Comparison of ENCODE assay signal across 13 cellular contexts in genomic region chr6:44921787-44922186, GRCh38.
DNase-seq lines count a peak whose midpoint lies in the region; ATAC-seq and TF ChIP-seq lines count a peak whose summit lies in the region.
"Had no signal": no experiment of that assay in that cellular context is flagged by ENCODE, and none has a peak within 500 bp of the region (broad histone marks: within the 10 kb centered on the region; RNA-seq: fewer than 3 reads in every experiment).

No MANE protein-coding gene starts in this region.

- POLR2A ChIA-PET in MCF 10A (lab: Yijun Ruan, JAX): no interaction called here

- no peaks in the 10 kb centered on the region for H3K27me3 Mint-ChIP-seq in MCF 10A (ENCODE audit: insufficient read depth, unreplicated experiment)
- no peaks in the 10 kb centered on the region for H3K27me3 Mint-ChIP-seq in endothelial cell (ENCODE audit: unreplicated experiment)

- H3K27ac Mint-ChIP-seq in MCF 10A (ENCODE audit: low read depth, unreplicated experiment): no peak overlapping the region
- no peak overlapping the region for H3K27ac Mint-ChIP-seq in endothelial cell (ENCODE audit: unreplicated experiment)

- H3K9me3 ChIP-seq in breast epithelium (no peaks in the 10 kb centered on the region), cardiac muscle cell (ENCODE audit: low read depth) (no peaks in the 10 kb centered on the region), upper lobe of left lung (no peaks in the 10 kb centered on the region)

- TF ChIP-seq POLR2A in breast epithelium (IDR thresholded peaks at IDR 0.05): no peak
- no peak for TF ChIP-seq POLR2A in upper lobe of left lung (IDR thresholded peaks at IDR 0.05)

- ATAC-seq in upper lobe of left lung (ENCODE audit: low FRiP score in 2 of 2) (peak; percentile 26 to 74), HG02884 (IDR thresholded peaks at IDR 0.05; ENCODE audit: unreplicated experiment) (no peak), HG03354 (IDR thresholded peaks at IDR 0.05; ENCODE audit: poor library complexity, severe bottlenecking, unreplicated experiment) (no peak)

- H3K4me1 Mint-ChIP-seq in MCF 10A (ENCODE audit: insufficient read depth, unreplicated experiment) (peaks cover 8% of the 10 kb centered on the region), endothelial cell (ENCODE audit: unreplicated experiment) (no peaks in the 10 kb centered on the region)

- no peak overlapping the region for H3K4me3 ChIP-seq in breast epithelium
- no peak overlapping the region for H3K4me3 ChIP-seq in cardiac muscle cell
- no peak overlapping the region for H3K4me3 ChIP-seq in upper lobe of left lung

- BruUV-seq in MCF 10A (replicated peaks; lab: Mats Ljungman, UMichigan): no TSS peak

- H3K4me3 Mint-ChIP-seq in MCF 10A (ENCODE audit: unreplicated experiment): no peak overlapping the region
- no peak overlapping the region for H3K4me3 Mint-ChIP-seq in endothelial cell (ENCODE audit: unreplicated experiment)

- TF ChIP-seq EP300 in upper lobe of left lung (IDR thresholded peaks at IDR 0.05): no peak

- H3K27me3 ChIP-seq in breast epithelium (no peaks in the 10 kb centered on the region), cardiac muscle cell (no peaks in the 10 kb centered on the region), upper lobe of left lung (no peaks in the 10 kb centered on the region)

- H3K9me3 Mint-ChIP-seq in MCF 10A (ENCODE audit: unreplicated experiment): no peaks in the 10 kb centered on the region
- no peaks in the 10 kb centered on the region for H3K9me3 Mint-ChIP-seq in endothelial cell (ENCODE audit: unreplicated experiment)

- CTCF ChIA-PET in MCF 10A (lab: Yijun Ruan, JAX): no interaction called here

- H3K27ac ChIP-seq in breast epithelium (no peak overlapping the region), cardiac muscle cell (peak overlapping the region; percentile 75), upper lobe of left lung (no peak overlapping the region)

- WGBS in upper lobe of left lung, 2 donors: 54 to 57% methylated on average over 3 of the region's 3 CpGs

- DNase-seq in MCF 10A (ENCODE audit: unreplicated experiment) (peak; percentile 17), breast epithelium (ENCODE audit: low spot score in 2 of 2) (no peak), SK-N-DZ (ENCODE audit: low spot score) (peak; percentile 43), cardiac muscle cell (ENCODE audit: low read depth in 1 of 2, low spot score in 1 of 2) (peak in 1 of 2 donors; percentile 73), upper lobe of left lung (peak in 1 of 2 donors; percentile 71), endothelial cell (ENCODE audit: low spot score) (no peak)
- DNase-seq: AML-193; amygdala; NCI-H1048; NCI-H526 treated with DMSO at 0.1 percent for 48 hours; stimulated activated naive CD4-positive, alpha-beta T cell had no signal

- H3K4me1 ChIP-seq in breast epithelium (no peaks in the 10 kb centered on the region), cardiac muscle cell (ENCODE audit: low read depth) (peaks cover 23% of the 10 kb centered on the region), upper lobe of left lung (no peaks in the 10 kb centered on the region)

- no peaks in the 10 kb centered on the region for H3K36me3 ChIP-seq in breast epithelium
- no peaks in the 10 kb centered on the region for H3K36me3 ChIP-seq in cardiac muscle cell
- no peaks in the 10 kb centered on the region for H3K36me3 ChIP-seq in upper lobe of left lung

- H3K36me3 Mint-ChIP-seq in MCF 10A (ENCODE audit: insufficient read depth, unreplicated experiment) (no peaks in the 10 kb centered on the region), endothelial cell (ENCODE audit: low read depth, unreplicated experiment) (no peaks in the 10 kb centered on the region)

- TF ChIP-seq CTCF in MCF 10A (IDR thresholded peaks at IDR 0.05; ENCODE audit: unreplicated experiment): no peak
- no peak for TF ChIP-seq CTCF in breast epithelium (IDR thresholded peaks at IDR 0.05)
- no peak for TF ChIP-seq CTCF in cardiac muscle cell (IDR thresholded peaks at IDR 0.05; ENCODE audit: low read depth, low read length)
- TF ChIP-seq CTCF in upper lobe of left lung (IDR thresholded peaks at IDR 0.05): no peak
- no peak for TF ChIP-seq CTCF in endothelial cell (IDR thresholded peaks at IDR 0.05; ENCODE audit: unreplicated experiment)

- intact Hi-C loops in MCF 10A (cut with micrococcal nuclease): no loop called here
- intact Hi-C loops in breast epithelium (cut with DNase I; ENCODE audit: low total_unique reads): no loop called here

Comparison
In these comparisons a context has a peak if more than half of its experiments do, and no peak if none do; other contexts are left out.
1. DNase-seq: peak in MCF 10A (single experiment) and SK-N-DZ (single experiment); none in breast epithelium (0 of 2) and endothelial cell (single experiment).
2. ATAC-seq: peak in upper lobe of left lung (2 of 2); none in HG02884 (single experiment) and HG03354 (single experiment).